In the genomic region with DNA sequence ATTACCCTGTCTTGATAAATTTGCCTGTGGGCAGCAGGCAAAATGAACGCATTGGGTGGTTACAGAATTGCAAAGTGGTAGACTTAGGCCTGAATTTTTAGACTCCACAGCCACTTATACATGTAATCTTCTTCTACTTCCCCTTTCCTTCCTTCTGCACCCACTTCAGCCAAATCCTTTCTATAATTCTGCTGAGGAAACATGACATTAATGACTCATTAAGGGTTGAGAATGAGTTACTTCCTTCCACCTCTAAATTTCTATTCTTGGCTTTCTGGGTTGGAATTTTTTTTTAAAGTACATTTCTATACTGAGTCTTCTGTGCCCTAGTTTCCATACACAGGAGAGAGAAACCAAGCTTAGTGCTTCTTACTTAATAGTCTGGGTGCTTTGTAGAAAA, we compare ENCODE assay signal across 1 cellular context.
TF ChIP-seq lines count a peak whose summit lies in the region.

No MANE protein-coding gene starts in this region.

TF ChIP-seq in WTC11, 78 proteins besides CTCF, POLR2A, EP300 and RAD21 (continued from another document):
- TF ChIP-seq, protein P1, sequence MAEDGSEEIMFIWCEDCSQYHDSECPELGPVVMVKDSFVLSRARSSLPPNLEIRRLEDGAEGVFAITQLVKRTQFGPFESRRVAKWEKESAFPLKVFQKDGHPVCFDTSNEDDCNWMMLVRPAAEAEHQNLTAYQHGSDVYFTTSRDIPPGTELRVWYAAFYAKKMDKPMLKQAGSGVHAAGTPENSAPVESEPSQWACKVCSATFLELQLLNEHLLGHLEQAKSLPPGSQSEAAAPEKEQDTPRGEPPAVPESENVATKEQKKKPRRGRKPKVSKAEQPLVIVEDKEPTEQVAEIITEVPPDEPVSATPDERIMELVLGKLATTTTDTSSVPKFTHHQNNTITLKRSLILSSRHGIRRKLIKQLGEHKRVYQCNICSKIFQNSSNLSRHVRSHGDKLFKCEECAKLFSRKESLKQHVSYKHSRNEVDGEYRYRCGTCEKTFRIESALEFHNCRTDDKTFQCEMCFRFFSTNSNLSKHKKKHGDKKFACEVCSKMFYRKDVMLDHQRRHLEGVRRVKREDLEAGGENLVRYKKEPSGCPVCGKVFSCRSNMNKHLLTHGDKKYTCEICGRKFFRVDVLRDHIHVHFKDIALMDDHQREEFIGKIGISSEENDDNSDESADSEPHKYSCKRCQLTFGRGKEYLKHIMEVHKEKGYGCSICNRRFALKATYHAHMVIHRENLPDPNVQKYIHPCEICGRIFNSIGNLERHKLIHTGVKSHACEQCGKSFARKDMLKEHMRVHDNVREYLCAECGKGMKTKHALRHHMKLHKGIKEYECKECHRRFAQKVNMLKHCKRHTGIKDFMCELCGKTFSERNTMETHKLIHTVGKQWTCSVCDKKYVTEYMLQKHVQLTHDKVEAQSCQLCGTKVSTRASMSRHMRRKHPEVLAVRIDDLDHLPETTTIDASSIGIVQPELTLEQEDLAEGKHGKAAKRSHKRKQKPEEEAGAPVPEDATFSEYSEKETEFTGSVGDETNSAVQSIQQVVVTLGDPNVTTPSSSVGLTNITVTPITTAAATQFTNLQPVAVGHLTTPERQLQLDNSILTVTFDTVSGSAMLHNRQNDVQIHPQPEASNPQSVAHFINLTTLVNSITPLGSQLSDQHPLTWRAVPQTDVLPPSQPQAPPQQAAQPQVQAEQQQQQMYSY (CRISPR knock-in tag; IDR thresholded peaks at IDR 0.05): no peak
- TF ChIP-seq NFATC4 (CRISPR knock-in tag; IDR thresholded peaks at IDR 0.05) (no peak), CREB1 (CRISPR knock-in tag; IDR thresholded peaks at IDR 0.05) (no peak), TEAD1 (CRISPR knock-in tag; IDR thresholded peaks at IDR 0.05) (no peak), NR3C1 (CRISPR knock-in tag; conservative IDR thresholded peaks at IDR 0.05; ENCODE audit: low read depth) (no peak), NR1H2 (CRISPR knock-in tag; IDR thresholded peaks at IDR 0.05) (no peak), SOX15 (CRISPR knock-in tag; IDR thresholded peaks at IDR 0.05) (no peak), SMAD4 (CRISPR knock-in tag; IDR thresholded peaks at IDR 0.05) (no peak), ESRRA (CRISPR knock-in tag; IDR thresholded peaks at IDR 0.05; ENCODE audit: borderline replicate concordance) (no peak)
- TF ChIP-seq, protein P2, sequence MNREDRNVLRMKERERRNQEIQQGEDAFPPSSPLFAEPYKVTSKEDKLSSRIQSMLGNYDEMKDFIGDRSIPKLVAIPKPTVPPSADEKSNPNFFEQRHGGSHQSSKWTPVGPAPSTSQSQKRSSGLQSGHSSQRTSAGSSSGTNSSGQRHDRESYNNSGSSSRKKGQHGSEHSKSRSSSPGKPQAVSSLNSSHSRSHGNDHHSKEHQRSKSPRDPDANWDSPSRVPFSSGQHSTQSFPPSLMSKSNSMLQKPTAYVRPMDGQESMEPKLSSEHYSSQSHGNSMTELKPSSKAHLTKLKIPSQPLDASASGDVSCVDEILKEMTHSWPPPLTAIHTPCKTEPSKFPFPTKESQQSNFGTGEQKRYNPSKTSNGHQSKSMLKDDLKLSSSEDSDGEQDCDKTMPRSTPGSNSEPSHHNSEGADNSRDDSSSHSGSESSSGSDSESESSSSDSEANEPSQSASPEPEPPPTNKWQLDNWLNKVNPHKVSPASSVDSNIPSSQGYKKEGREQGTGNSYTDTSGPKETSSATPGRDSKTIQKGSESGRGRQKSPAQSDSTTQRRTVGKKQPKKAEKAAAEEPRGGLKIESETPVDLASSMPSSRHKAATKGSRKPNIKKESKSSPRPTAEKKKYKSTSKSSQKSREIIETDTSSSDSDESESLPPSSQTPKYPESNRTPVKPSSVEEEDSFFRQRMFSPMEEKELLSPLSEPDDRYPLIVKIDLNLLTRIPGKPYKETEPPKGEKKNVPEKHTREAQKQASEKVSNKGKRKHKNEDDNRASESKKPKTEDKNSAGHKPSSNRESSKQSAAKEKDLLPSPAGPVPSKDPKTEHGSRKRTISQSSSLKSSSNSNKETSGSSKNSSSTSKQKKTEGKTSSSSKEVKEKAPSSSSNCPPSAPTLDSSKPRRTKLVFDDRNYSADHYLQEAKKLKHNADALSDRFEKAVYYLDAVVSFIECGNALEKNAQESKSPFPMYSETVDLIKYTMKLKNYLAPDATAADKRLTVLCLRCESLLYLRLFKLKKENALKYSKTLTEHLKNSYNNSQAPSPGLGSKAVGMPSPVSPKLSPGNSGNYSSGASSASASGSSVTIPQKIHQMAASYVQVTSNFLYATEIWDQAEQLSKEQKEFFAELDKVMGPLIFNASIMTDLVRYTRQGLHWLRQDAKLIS (CRISPR knock-in tag; IDR thresholded peaks at IDR 0.05; ENCODE audit: borderline replicate concordance): no peak
- TF ChIP-seq, protein P3, sequence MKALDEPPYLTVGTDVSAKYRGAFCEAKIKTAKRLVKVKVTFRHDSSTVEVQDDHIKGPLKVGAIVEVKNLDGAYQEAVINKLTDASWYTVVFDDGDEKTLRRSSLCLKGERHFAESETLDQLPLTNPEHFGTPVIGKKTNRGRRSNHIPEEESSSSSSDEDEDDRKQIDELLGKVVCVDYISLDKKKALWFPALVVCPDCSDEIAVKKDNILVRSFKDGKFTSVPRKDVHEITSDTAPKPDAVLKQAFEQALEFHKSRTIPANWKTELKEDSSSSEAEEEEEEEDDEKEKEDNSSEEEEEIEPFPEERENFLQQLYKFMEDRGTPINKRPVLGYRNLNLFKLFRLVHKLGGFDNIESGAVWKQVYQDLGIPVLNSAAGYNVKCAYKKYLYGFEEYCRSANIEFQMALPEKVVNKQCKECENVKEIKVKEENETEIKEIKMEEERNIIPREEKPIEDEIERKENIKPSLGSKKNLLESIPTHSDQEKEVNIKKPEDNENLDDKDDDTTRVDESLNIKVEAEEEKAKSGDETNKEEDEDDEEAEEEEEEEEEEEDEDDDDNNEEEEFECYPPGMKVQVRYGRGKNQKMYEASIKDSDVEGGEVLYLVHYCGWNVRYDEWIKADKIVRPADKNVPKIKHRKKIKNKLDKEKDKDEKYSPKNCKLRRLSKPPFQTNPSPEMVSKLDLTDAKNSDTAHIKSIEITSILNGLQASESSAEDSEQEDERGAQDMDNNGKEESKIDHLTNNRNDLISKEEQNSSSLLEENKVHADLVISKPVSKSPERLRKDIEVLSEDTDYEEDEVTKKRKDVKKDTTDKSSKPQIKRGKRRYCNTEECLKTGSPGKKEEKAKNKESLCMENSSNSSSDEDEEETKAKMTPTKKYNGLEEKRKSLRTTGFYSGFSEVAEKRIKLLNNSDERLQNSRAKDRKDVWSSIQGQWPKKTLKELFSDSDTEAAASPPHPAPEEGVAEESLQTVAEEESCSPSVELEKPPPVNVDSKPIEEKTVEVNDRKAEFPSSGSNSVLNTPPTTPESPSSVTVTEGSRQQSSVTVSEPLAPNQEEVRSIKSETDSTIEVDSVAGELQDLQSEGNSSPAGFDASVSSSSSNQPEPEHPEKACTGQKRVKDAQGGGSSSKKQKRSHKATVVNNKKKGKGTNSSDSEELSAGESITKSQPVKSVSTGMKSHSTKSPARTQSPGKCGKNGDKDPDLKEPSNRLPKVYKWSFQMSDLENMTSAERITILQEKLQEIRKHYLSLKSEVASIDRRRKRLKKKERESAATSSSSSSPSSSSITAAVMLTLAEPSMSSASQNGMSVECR (CRISPR knock-in tag; IDR thresholded peaks at IDR 0.05; ENCODE audit: borderline replicate concordance): no peak
- TF ChIP-seq, protein P4, sequence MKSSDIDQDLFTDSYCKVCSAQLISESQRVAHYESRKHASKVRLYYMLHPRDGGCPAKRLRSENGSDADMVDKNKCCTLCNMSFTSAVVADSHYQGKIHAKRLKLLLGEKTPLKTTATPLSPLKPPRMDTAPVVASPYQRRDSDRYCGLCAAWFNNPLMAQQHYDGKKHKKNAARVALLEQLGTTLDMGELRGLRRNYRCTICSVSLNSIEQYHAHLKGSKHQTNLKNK (CRISPR knock-in tag; IDR thresholded peaks at IDR 0.05): no peak
- TF ChIP-seq, protein P5, sequence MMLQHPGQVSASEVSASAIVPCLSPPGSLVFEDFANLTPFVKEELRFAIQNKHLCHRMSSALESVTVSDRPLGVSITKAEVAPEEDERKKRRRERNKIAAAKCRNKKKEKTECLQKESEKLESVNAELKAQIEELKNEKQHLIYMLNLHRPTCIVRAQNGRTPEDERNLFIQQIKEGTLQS (CRISPR knock-in tag; conservative IDR thresholded peaks at IDR 0.05): no peak
